In the genomic region with DNA sequence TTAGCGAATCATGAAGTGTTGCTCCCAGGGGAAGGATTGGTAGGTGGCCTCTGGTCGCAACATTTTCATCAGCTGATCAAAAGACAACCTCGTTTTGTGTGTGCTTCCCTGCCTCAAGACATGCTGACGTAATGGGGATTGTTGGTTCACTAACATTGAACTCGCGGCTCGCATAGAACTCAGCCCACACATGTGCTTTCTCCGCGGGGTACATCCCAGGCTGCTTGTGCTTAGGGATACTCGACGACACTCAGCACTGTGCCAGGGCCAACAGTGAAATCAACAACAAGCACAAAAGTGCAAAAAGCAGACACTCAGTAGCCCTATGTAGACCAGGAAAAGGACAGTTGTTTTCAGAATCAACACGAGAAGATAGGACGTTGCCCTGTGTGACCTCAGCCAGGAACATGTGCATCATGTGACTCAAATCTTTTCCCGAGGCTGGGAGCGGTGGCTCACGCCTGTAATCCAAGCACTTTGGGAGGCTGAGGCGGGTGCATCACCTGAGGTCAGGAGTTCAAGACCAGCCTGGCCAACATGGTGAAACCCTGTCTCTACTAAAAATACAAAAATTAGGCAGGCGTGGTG, we compare ENCODE assay signal across 14 cellular contexts.
"Had no signal": no experiment of that assay in that cellular context is flagged by ENCODE, and none has a peak within 500 bp of the region (broad histone marks: within the 10 kb centered on the region; RNA-seq: fewer than 3 reads in every experiment).

No MANE protein-coding gene starts in this region.

- DNase-seq: activated B cell treated with CpG ODN at 0.5 μM for 24 hours; activated CD4-positive, alpha-beta memory T cell treated with anti-CD3 and anti-CD28 coated beads for 36 hours; activated CD4-positive, alpha-beta T cell treated with anti-CD3 and anti-CD28 coated beads for 4 hours; activated gamma-delta T cell; dermis blood vessel endothelial cell; effector memory CD4-positive, alpha-beta T cell; esophagus squamous epithelium; midbrain; nephron progenitor cell; SW 1271; T-helper 2 cell; transverse colon had no signal

- H3K4me3 ChIP-seq: esophagus squamous epithelium, lung, transverse colon had no signal

- ATAC-seq: activated naive CD4-positive, alpha-beta T cell treated with anti-CD3 and anti-CD28 coated beads, Interleukin-2, amount 50 U/mL, for 72 hours had no signal

- H3K9me3 ChIP-seq: esophagus squamous epithelium, transverse colon had no signal

- H3K27me3 ChIP-seq: esophagus squamous epithelium, transverse colon had no signal

- H3K4me1 ChIP-seq: esophagus squamous epithelium, transverse colon had no signal

- H3K27ac ChIP-seq: esophagus squamous epithelium, transverse colon had no signal
